In genomic region chr7:25186436-25186835, GRCh38 we compare ENCODE assay signal across 1 cellular context.
TF ChIP-seq lines count a peak whose summit lies in the region.

No MANE protein-coding gene starts in this region.

TF ChIP-seq in HepG2, 621 proteins besides CTCF, POLR2A, EP300 and RAD21:
- TF ChIP-seq SOX13 (IDR thresholded peaks at IDR 0.05) (no peak), SOX13 (CRISPR knock-in tag; conservative IDR thresholded peaks at IDR 0.05 in 1 of 2, IDR thresholded peaks at IDR 0.05 in 1 of 2) (0 out of 4 replicates have a peak, but pooled peaks of 1 of the 2 experiments have one; percentile 9), CEBPZ (IDR thresholded peaks at IDR 0.05; ENCODE audit: low read length) (no peak)
